Comparison of ENCODE assay signal across 15 cellular contexts in the genomic region with DNA sequence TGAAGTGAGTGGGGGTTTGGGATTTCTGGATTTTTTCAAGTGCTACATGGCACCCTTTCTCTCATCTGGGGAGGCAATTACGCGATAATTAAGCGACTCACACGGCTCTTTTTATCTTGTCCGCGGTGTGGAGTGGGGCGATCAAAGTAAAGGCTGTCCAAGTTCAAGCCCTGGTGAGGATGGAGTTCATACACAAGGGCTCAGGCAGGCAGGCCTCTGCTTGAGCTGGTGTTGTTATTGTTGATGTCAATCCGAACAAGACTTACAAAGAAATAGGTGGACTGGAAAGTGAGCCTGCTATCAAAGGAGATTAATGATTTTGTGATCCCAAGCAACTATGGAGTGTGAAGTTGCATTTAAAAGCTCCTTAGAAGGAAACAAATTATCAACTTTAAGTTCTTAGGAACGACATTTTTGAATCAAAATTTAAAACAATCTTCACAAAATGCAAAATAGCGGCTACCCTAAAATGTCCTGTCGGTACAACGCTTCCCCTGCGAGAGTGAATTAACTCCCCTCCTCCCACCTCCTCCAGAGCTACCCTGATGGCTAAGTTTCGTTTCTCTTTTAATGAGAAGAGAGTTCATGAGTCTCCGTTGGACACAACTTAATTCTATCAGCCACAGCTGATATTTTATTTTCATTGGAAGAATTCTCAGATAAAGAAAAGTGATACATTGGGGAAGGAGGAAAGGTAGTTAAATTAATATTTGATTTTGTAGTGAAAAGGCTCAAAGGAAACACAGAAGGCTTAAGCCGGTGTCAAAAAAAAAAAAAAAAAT. TPM values are rescaled to one million over a fixed set of nuclear protein-coding genes. Genes with fewer than 3 reads are reported as not detected.
A peak's percentile ranks its signal among the peaks of the same experiment; 100 is the strongest.
DNase-seq lines count a peak whose midpoint lies in the region; ATAC-seq, FAIRE-seq and TF ChIP-seq lines count a peak whose summit lies in the region.
"Had no signal": no experiment of that assay in that cellular context is flagged by ENCODE, and none has a peak within 500 bp of the region (broad histone marks: within the 10 kb centered on the region; RNA-seq: fewer than 3 reads in every experiment).

No MANE protein-coding gene starts in this region.

- H3K4me1 ChIP-seq in A549 = peaks cover 21% of the 10 kb centered on the region
- H3K4me1 ChIP-seq in PC-3 (ENCODE audit: insufficient read depth, low read length) = peaks cover 38% of the 10 kb centered on the region
- H3K4me1 ChIP-seq in HepG2 (ENCODE audit: insufficient read depth, low read length) = peaks cover 61% of the 10 kb centered on the region

- peaks cover 27% of the 10 kb centered on the region for H4K20me1 ChIP-seq in PC-3 (ENCODE audit: low read length)
- no peaks in the 10 kb centered on the region for H4K20me1 ChIP-seq in HepG2 (ENCODE audit: insufficient read depth, low read length)

- H3K4me1 Mint-ChIP-seq in HFFc6 (ENCODE audit: low read depth) = peaks cover 47% of the 10 kb centered on the region

- WGBS in A549 (ENCODE audit: missing lambda C conversion rate) = 38% methylated on average over 16 of the region's 16 CpGs
- 11% methylated on average over 16 of the region's 16 CpGs for WGBS in HepG2 (ENCODE audit: low lambda C conversion rate)

- TSS peak; percentile 9 for BruUV-seq in PC-3 (replicated peaks; lab: Mats Ljungman, UMichigan)
- no TSS peak for BruUV-seq in HepG2 (replicated peaks; lab: Mats Ljungman, UMichigan)

- peak overlapping the region; percentile 30; the same call in 1 of the 2 replicates for H3K27ac Mint-ChIP-seq in HFFc6

- DNase-seq in A549 (ENCODE audit: low read depth in 1 of 2, low spot score in 1 of 2) (peak in 1 of 2 experiments; percentile 52), HFFc6 (no peak), PC-3 (peak; percentile 54), HepG2 (ENCODE audit: low spot score) (peak; percentile 64), posterior vena cava (ENCODE audit: low spot score) (no peak), foreskin fibroblast (no peak), frontal cortex (ENCODE audit: low spot score in 2 of 2) (no peak)
- DNase-seq: activated naive CD4-positive, alpha-beta T cell treated with anti-CD3 and anti-CD28 coated beads, Interleukin-2, amount 50 U/mL, for 16 hours; head of caudate nucleus; NCI-H2227 treated with DMSO at 0.1 percent for 48 hours; SW 1271 had no signal

- no peak for TF ChIP-seq CTCF in A549 (IDR thresholded peaks at IDR 0.05)
- TF ChIP-seq CTCF in HFFc6 (IDR thresholded peaks at IDR 0.05) = no peak
- no peak for TF ChIP-seq CTCF in PC-3 (conservative IDR thresholded peaks at IDR 0.05; ENCODE audit: low read depth, low read length)
- TF ChIP-seq CTCF in HepG2 (CRISPR knock-in tag; IDR thresholded peaks at IDR 0.05) = no peak
- TF ChIP-seq CTCF in foreskin fibroblast (IDR thresholded peaks at IDR 0.05; ENCODE audit: low read depth, low read length) = no peak

- peaks cover 31% of the 10 kb centered on the region; the same call in 1 of the 2 replicates for H3K36me3 Mint-ChIP-seq in HFFc6 (ENCODE audit: low read depth)

- intact Hi-C loops in PC-3 (cut with micrococcal nuclease) = loop anchor here (10.0 kb wide), 1 partner anchor 414 kb away; the partner anchor contains the start of gene SLC25A21
- intact Hi-C loops in HepG2 (cut with micrococcal nuclease; ENCODE audit: unreplicated experiment) = loop anchor here (5.0 kb wide), 1 partner anchor 247 kb away; no protein-coding TSS in a partner anchor
- intact Hi-C loops in posterior vena cava (cut with DNase I) = no loop called here

- peak overlapping the region; percentile 78; the same call in 1 of the 2 replicates for H3K4me3 Mint-ChIP-seq in HFFc6

- peak overlapping the region; percentile 99 for H3K9ac ChIP-seq in PC-3 (ENCODE audit: low read length)
- H3K9ac ChIP-seq in HepG2 (ENCODE audit: insufficient read depth, low read depth, low read length) = peak overlapping the region; percentile 88

- peak overlapping the region; percentile 95 for H3K4me2 ChIP-seq in A549
- H3K4me2 ChIP-seq in PC-3 (ENCODE audit: low read length) = peak overlapping the region; percentile 89
- peak overlapping the region; percentile 84 for H3K4me2 ChIP-seq in HepG2 (ENCODE audit: low read depth, low read length)

- H3K27ac ChIP-seq in A549 (peak overlapping the region; percentile 84 to 89), PC-3 (ENCODE audit: low read length) (peak overlapping the region; percentile 99), HepG2 (ENCODE audit: extremely low read length, insufficient read depth, low read length) (peak overlapping the region; percentile 89)

- H3K9me2 ChIP-seq in PC-3 (replicated peaks; ENCODE audit: low read length) = no peaks in the 10 kb centered on the region

- H3K9me3 ChIP-seq in A549 (no peaks in the 10 kb centered on the region), PC-3 (ENCODE audit: low read length) (no peaks in the 10 kb centered on the region), HepG2 (ENCODE audit: low read length) (no peaks in the 10 kb centered on the region)

- no peaks in the 10 kb centered on the region for H3K9me3 Mint-ChIP-seq in HFFc6

- H3F3A ChIP-seq in PC-3 (ENCODE audit: low read length, unreplicated experiment) = no peaks in the 10 kb centered on the region

- H3K4me3 ChIP-seq in A549 = peak overlapping the region; percentile 60; the same call in 2 of the 3 replicates
- peak overlapping the region; percentile 96 for H3K4me3 ChIP-seq in PC-3 (ENCODE audit: low read length)
- peak overlapping the region; percentile 64 to 91 (median 72) for H3K4me3 ChIP-seq in HepG2 (replicated peaks in 1 of 3; ENCODE audit: insufficient read depth in 1 of 3, low read depth in 2 of 3, low read length in 3 of 3)
- no peak overlapping the region for H3K4me3 ChIP-seq in foreskin fibroblast (ENCODE audit: low read depth in 1 of 2, low read length in 2 of 2)

- H3K79me2 ChIP-seq in PC-3 (ENCODE audit: low read length) (peaks cover 95% of the 10 kb centered on the region), HepG2 (ENCODE audit: insufficient read depth, low read length) (peaks cover 56% of the 10 kb centered on the region)

- H2AFZ ChIP-seq in PC-3 (ENCODE audit: low read length) (no peak overlapping the region), HepG2 (ENCODE audit: low read length) (peak overlapping the region; percentile 31)

- TF ChIP-seq EP300 in A549 (IDR thresholded peaks at IDR 0.05) (no peak), HepG2 (IDR thresholded peaks at IDR 0.05; ENCODE audit: low read depth in 2 of 2, low read length in 2 of 2) (no peak), HepG2 (CRISPR knock-in tag; IDR thresholded peaks at IDR 0.05; ENCODE audit: borderline replicate concordance) (no peak)

- in situ Hi-C loops in HepG2 (cut with HindIII; ENCODE audit: extremely low pct_ligation_motif_present, low pct_unique_long_range_greater_than_20kb) = no loop called here

- H3K36me3 ChIP-seq in PC-3 (ENCODE audit: low read depth, low read length) = peaks cover 53% of the 10 kb centered on the region
- peaks cover 9 to 14% of the 10 kb centered on the region in 2 experiments for H3K36me3 ChIP-seq in HepG2 (replicated peaks in 1 of 2; ENCODE audit: control insufficient read depth in 1 of 2, insufficient read depth in 2 of 2, low read length in 2 of 2)

- CTCF ChIA-PET in A549 (lab: Yijun Ruan, JAX) (interaction anchor here (0.7 to 2.1 kb wide), 5 partner anchors 142 to 358 kb away, joined by 3 to 8 read pairs (median 3); no protein-coding TSS in a partner anchor), PC-3 (lab: Charles Lee) (interaction anchor here (0.6 to 0.7 kb wide), 3 partner anchors 16 to 250 kb away, joined by 3 to 4 read pairs (median 4); no protein-coding TSS in a partner anchor), HepG2 (lab: Yijun Ruan, JAX; ENCODE audit: low intra/inter-chr PET ratio, low total read pairs) (interaction anchor here (1.3 kb wide), 1 partner anchor 342 kb away, joined by 3 read pairs; no protein-coding TSS in a partner anchor)

- peaks cover 60% of the 10 kb centered on the region for H3K27me3 Mint-ChIP-seq in HFFc6 (ENCODE audit: insufficient read depth)

- ATAC-seq in A549 (no peak), PC-3 (no peak), HepG2 (peak; percentile 62), GM21619 (IDR thresholded peaks at IDR 0.05; ENCODE audit: unreplicated experiment) (no peak)

- TF ChIP-seq RAD21 in A549 (conservative IDR thresholded peaks at IDR 0.05 in 1 of 2, IDR thresholded peaks at IDR 0.05 in 1 of 2) (no peak), HepG2 (CRISPR knock-in tag; IDR thresholded peaks at IDR 0.05) (no peak)

- TF ChIP-seq POLR2A in A549 (IDR thresholded peaks at IDR 0.05; ENCODE audit: low read length) = no peak
- no peak for TF ChIP-seq POLR2A in HepG2 (IDR thresholded peaks at IDR 0.05; ENCODE audit: insufficient read depth in 1 of 2, low read depth in 2 of 2, low read length in 2 of 2)

- no peaks in the 10 kb centered on the region for H3K27me3 ChIP-seq in PC-3 (ENCODE audit: low read length)
- no peaks in the 10 kb centered on the region; a peak in 1 of 5 replicates for H3K27me3 ChIP-seq in HepG2 (ENCODE audit: control insufficient read depth in 1 of 2, insufficient read depth in 2 of 2, low read length in 2 of 2)

- FAIRE-seq in A549 (lab: Jason Lieb, UNC) (no peak), HepG2 (lab: Jason Lieb, UNC) (no peak), frontal cortex (lab: Jason Lieb, UNC) (no peak)

- POLR2A ChIA-PET in A549 (lab: Yijun Ruan, JAX) (interaction anchor here (0.5 kb wide), 1 partner anchor 63 kb away, joined by 3 read pairs; no protein-coding TSS in a partner anchor), PC-3 (lab: Charles Lee; ENCODE audit: unreplicated experiment) (interaction anchor here (0.6 to 1.7 kb wide), 7 partner anchors 39 to 387 kb away, joined by 3 to 15 read pairs (median 3); no protein-coding TSS in a partner anchor), HepG2 (lab: Yijun Ruan, JAX) (interaction anchor here (0.6 to 4.2 kb wide), 25 partner anchors 11 to 1519 kb away, joined by 3 to 35 read pairs (median 4); partner anchors contain the start of gene MIPOL1)

RNA-seq across cellular contexts. Expression of gene FOXA1, which starts 5.9 kb away (rescaled TPM):
- polyA plus RNA-seq in A549 (2011; rRNA removed) (17.9 and 18.1 TPM in 2 replicates), A549 (2017; fragmentation: RNase III; extraction: RNeasy Plus Mini Kit Qiagen cat#74134 plus additional on column Dnase treatment) (5.5 to 5.9 TPM (median 5.8 TPM) in 3 replicates), HepG2 (2011; rRNA removed) (43.4 and 47.6 TPM in 2 replicates)
- polyA plus RNA-seq in A549 (2012; cell fraction: cytosol; rRNA removed) = 11.1 and 15.1 TPM in 2 replicates
- 14.2 and 22.2 TPM in 2 replicates for polyA plus RNA-seq in A549 (2012; cell fraction: nucleus; rRNA removed)
- 15.5 and 16.1 TPM in 2 replicates for polyA minus RNA-seq in A549 (2011; rRNA and poly(A)+ RNA removed)
- total RNA-seq in HFFc6 (2021; fragmentation: NEBNext Ultra II Directional; extraction: Animal tissue kit (Norgen Biotek cat#: 25700)) = 1 to 10 TPM in 4 of 6 experiments, under 1 TPM in 2; 0.36 to 7.3 (median 7.0) TPM
- total RNA-seq in PC-3 (2014; rRNA removed) (212 and 249 TPM in 2 replicates), HepG2 (2016; rRNA removed; fragmentation: Illumina TruSeq; extraction: Trizol) (58.1 and 58.6 TPM in 2 replicates), posterior vena cava (under 1 TPM in 1 of 2 donors, not detected in 1; 0.23 TPM), frontal cortex (not detected)
- total RNA-seq in HepG2 (2016; cell fraction: cytosol; rRNA removed; fragmentation: Illumina TruSeq; extraction: Trizol; ENCODE audit: low read depth) = 14.5 and 16.1 TPM in 2 replicates
- total RNA-seq in HepG2 (2016; cell fraction: insoluble cytoplasmic fraction; rRNA removed; fragmentation: Illumina TruSeq; extraction: Trizol) = 51.7 and 53.7 TPM in 2 replicates
- total RNA-seq in HepG2 (2016; cell fraction: membrane; rRNA removed; fragmentation: Illumina TruSeq; extraction: Trizol) = 58.2 and 61.8 TPM in 2 replicates
- total RNA-seq in HepG2 (2016; cell fraction: nucleus; rRNA removed; fragmentation: Illumina TruSeq; extraction: Trizol) = 59.1 and 60.1 TPM in 2 replicates
- 41.8 and 44.7 TPM in 2 replicates for polyA plus RNA-seq in HepG2 (2011; cell fraction: cytosol; rRNA removed)
- polyA plus RNA-seq in HepG2 (2011; cell fraction: nucleus; rRNA removed) = 54.5 and 66.1 TPM in 2 replicates
- 32.0 and 32.4 TPM in 2 replicates for polyA plus RNA-seq in HepG2 (2012)
- 9.3 and 9.9 TPM in 2 replicates for polyA plus RNA-seq in HepG2 (2016; cell fraction: cytosol; fragmentation: Illumina TruSeq; extraction: Trizol; ENCODE audit: low read depth)
- polyA plus RNA-seq in HepG2 (2016; cell fraction: insoluble cytoplasmic fraction; fragmentation: Illumina TruSeq; extraction: Trizol; ENCODE audit: low read depth) = 93.1 and 102 TPM in 2 replicates
- polyA plus RNA-seq in HepG2 (2016; cell fraction: membrane; fragmentation: Illumina TruSeq; extraction: Trizol; ENCODE audit: low read depth) = 37.3 and 39.0 TPM in 2 replicates
- polyA plus RNA-seq in HepG2 (2016; cell fraction: nucleus; fragmentation: Illumina TruSeq; extraction: Trizol; ENCODE audit: insufficient read depth, low read depth) = 98.8 and 112 TPM in 2 replicates
- 4.0 and 60.9 TPM in 2 replicates for polyA minus RNA-seq in HepG2 (2011; rRNA and poly(A)+ RNA removed; ENCODE audit: low replicate concordance)
- 54.0 and 57.6 TPM in 2 replicates for polyA minus RNA-seq in HepG2 (2011; cell fraction: cytosol; rRNA and poly(A)+ RNA removed)
- polyA minus RNA-seq in HepG2 (2011; cell fraction: nucleus; rRNA and poly(A)+ RNA removed) = 76.0 and 85.0 TPM in 2 replicates
- total RNA-seq: dermis microvascular lymphatic vessel endothelial cell, lung microvascular endothelial cell had no signal

RNA-seq across cellular contexts. Expression of gene TTC6, which starts 6.3 kb away (rescaled TPM):
- polyA plus RNA-seq in A549 (2011; rRNA removed) (0.79 and 1.7 TPM in 2 replicates), A549 (2017; fragmentation: RNase III; extraction: RNeasy Plus Mini Kit Qiagen cat#74134 plus additional on column Dnase treatment) (0.21 to 0.41 TPM (median 0.34 TPM) in 3 replicates), HepG2 (2011; rRNA removed) (8.6 and 9.3 TPM in 2 replicates)
- polyA plus RNA-seq in A549 (2012; cell fraction: cytosol; rRNA removed) = 0.18 and 0.22 TPM in 2 replicates
- 0.53 and 1.3 TPM in 2 replicates for polyA plus RNA-seq in A549 (2012; cell fraction: nucleus; rRNA removed)
- 1.3 and 1.8 TPM in 2 replicates for polyA minus RNA-seq in A549 (2011; rRNA and poly(A)+ RNA removed)
- total RNA-seq in HFFc6 (2021; fragmentation: NEBNext Ultra II Directional; extraction: Animal tissue kit (Norgen Biotek cat#: 25700)) = 1 to 10 TPM in 1 of 6 experiments, under 1 TPM in 3, not detected in 2; 0.38 to 1.2 (median 0.62) TPM
- total RNA-seq in PC-3 (2014; rRNA removed) (13.4 and 18.0 TPM in 2 replicates), HepG2 (2016; rRNA removed; fragmentation: Illumina TruSeq; extraction: Trizol) (13.2 and 27.4 TPM in 2 replicates), posterior vena cava (not detected), frontal cortex (0.41 TPM)
- total RNA-seq in HepG2 (2016; cell fraction: cytosol; rRNA removed; fragmentation: Illumina TruSeq; extraction: Trizol; ENCODE audit: low read depth) = 21.5 and 24.0 TPM in 2 replicates
- 11.2 and 26.5 TPM in 2 replicates for total RNA-seq in HepG2 (2016; cell fraction: insoluble cytoplasmic fraction; rRNA removed; fragmentation: Illumina TruSeq; extraction: Trizol)
- total RNA-seq in HepG2 (2016; cell fraction: membrane; rRNA removed; fragmentation: Illumina TruSeq; extraction: Trizol) = 16.2 and 16.4 TPM in 2 replicates
- total RNA-seq in HepG2 (2016; cell fraction: nucleus; rRNA removed; fragmentation: Illumina TruSeq; extraction: Trizol) = 87.8 and 88.1 TPM in 2 replicates
- polyA plus RNA-seq in HepG2 (2011; cell fraction: cytosol; rRNA removed) = 2.6 and 3.9 TPM in 2 replicates
- polyA plus RNA-seq in HepG2 (2011; cell fraction: nucleus; rRNA removed) = 28.3 and 28.6 TPM in 2 replicates
- 7.9 and 8.5 TPM in 2 replicates for polyA plus RNA-seq in HepG2 (2012)
- polyA plus RNA-seq in HepG2 (2016; cell fraction: cytosol; fragmentation: Illumina TruSeq; extraction: Trizol; ENCODE audit: low read depth) = 3.5 and 4.5 TPM in 2 replicates
- polyA plus RNA-seq in HepG2 (2016; cell fraction: insoluble cytoplasmic fraction; fragmentation: Illumina TruSeq; extraction: Trizol; ENCODE audit: low read depth) = 5.4 and 8.4 TPM in 2 replicates
- polyA plus RNA-seq in HepG2 (2016; cell fraction: membrane; fragmentation: Illumina TruSeq; extraction: Trizol; ENCODE audit: low read depth) = 4.9 and 5.2 TPM in 2 replicates
- 52.2 and 52.8 TPM in 2 replicates for polyA plus RNA-seq in HepG2 (2016; cell fraction: nucleus; fragmentation: Illumina TruSeq; extraction: Trizol; ENCODE audit: insufficient read depth, low read depth)
- 0.61 and 8.5 TPM in 2 replicates for polyA minus RNA-seq in HepG2 (2011; rRNA and poly(A)+ RNA removed; ENCODE audit: low replicate concordance)
- polyA minus RNA-seq in HepG2 (2011; cell fraction: cytosol; rRNA and poly(A)+ RNA removed) = 4.9 and 5.1 TPM in 2 replicates
- polyA minus RNA-seq in HepG2 (2011; cell fraction: nucleus; rRNA and poly(A)+ RNA removed) = 136 TPM in 2 replicates
- total RNA-seq: lung microvascular endothelial cell had no signal
- polyA plus RNA-seq: BJ had no signal

Comparison
In these comparisons a context has a peak if more than half of its experiments do, and no peak if none do; other contexts are left out.
1. DNase-seq: peak in PC-3 (single experiment) and HepG2 (single experiment); none in HFFc6 (single experiment), posterior vena cava (single experiment), foreskin fibroblast (0 of 2) and frontal cortex (0 of 2).
2. H3K4me3 ChIP-seq: peak in A549 (single experiment), PC-3 (single experiment) and HepG2 (3 of 3); none in foreskin fibroblast (0 of 2).
3. intact Hi-C loops: an anchor here in PC-3 (10.0 kb wide) and HepG2 (5.0 kb wide); none called in posterior vena cava.
4. Of the 38 proteins assayed by ChIP-seq in both HepG2 and A549: peak only in HepG2: CHD4, HDAC2, KDM1A, KDM5A and ZSCAN20; only in A549: none; in both: none; in neither: 32; mixed calls (peak in some experiments, not most) for 1.
5. Peak in every context shown above with its lines, with median percentiles within 50 percentile points of each other: H3K27ac ChIP-seq and H3K4me2 ChIP-seq.